In genomic region chr5:133340822-133341221, GRCh38 we compare ENCODE assay signal across 1 cellular context.
TF ChIP-seq lines count a peak whose summit lies in the region.

No MANE protein-coding gene starts in this region.

TF ChIP-seq in GM23338, 12 proteins besides CTCF, POLR2A, EP300 and RAD21 (continued from another document):
- TF ChIP-seq ZNF462 (CRISPR knock-in tag; IDR thresholded peaks at IDR 0.05), result no peak
- TF ChIP-seq REST (IDR thresholded peaks at IDR 0.05; ENCODE audit: unreplicated experiment), result no peak
- no peak for TF ChIP-seq CREB1 (CRISPR knock-in tag; IDR thresholded peaks at IDR 0.05; ENCODE audit: low read depth)
